In the genomic region with DNA sequence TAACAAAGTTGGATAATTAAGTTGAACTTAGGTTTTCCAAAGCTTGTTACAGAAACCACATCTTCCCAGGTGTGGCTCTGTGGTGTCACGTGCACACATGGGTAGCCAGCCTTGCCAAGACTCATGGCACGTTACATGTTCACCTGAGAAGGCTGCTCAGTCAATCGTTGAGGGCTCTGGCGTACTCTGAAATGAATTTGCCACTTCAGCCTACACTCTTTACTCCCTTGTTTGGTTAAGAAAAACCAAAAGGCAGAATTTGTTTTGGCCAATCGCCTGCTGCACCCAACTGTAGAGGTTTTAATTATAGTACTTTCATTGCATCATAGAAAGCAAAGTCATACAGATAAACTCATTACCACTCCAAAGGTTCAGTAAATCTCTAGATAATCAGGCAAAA, we compare ENCODE assay signal across 17 cellular contexts.
A peak's percentile ranks its signal among the peaks of the same experiment; 100 is the strongest.
DNase-seq lines count a peak whose midpoint lies in the region; ATAC-seq and TF ChIP-seq lines count a peak whose summit lies in the region.
"Had no signal": no experiment of that assay in that cellular context is flagged by ENCODE, and none has a peak within 500 bp of the region (broad histone marks: within the 10 kb centered on the region; RNA-seq: fewer than 3 reads in every experiment).

No MANE protein-coding gene starts in this region.

- H3K9me3 Mint-ChIP-seq in CD8-positive, alpha-beta memory T cell: no peaks in the 10 kb centered on the region

- H3K36me3 ChIP-seq in fibroblast of lung (ENCODE audit: control insufficient read depth, insufficient read depth, low read length): no peaks in the 10 kb centered on the region
- H3K36me3 ChIP-seq in CD8-positive, alpha-beta memory T cell (ENCODE audit: insufficient read depth, low read length): no peaks in the 10 kb centered on the region

- no peaks in the 10 kb centered on the region for H4K20me1 ChIP-seq in fibroblast of lung (ENCODE audit: control insufficient read depth, extremely low read depth, insufficient read depth, low read length)

- H3K9me3 ChIP-seq in fibroblast of lung (ENCODE audit: control insufficient read depth, insufficient read depth, low read depth, low read length): no peaks in the 10 kb centered on the region
- no peaks in the 10 kb centered on the region for H3K9me3 ChIP-seq in CD8-positive, alpha-beta memory T cell (ENCODE audit: low read length)

- no peaks in the 10 kb centered on the region for H3K27me3 ChIP-seq in fibroblast of lung (ENCODE audit: control insufficient read depth, insufficient read depth, low read length)
- H3K27me3 ChIP-seq in CD8-positive, alpha-beta memory T cell (ENCODE audit: insufficient read depth, low read length, poor library complexity, severe bottlenecking): no peaks in the 10 kb centered on the region
- H3K27me3 ChIP-seq: dorsolateral prefrontal cortex had no signal

- H2AFZ ChIP-seq in fibroblast of lung (ENCODE audit: low read length): no peak overlapping the region

- H3K4me3 Mint-ChIP-seq in CD8-positive, alpha-beta memory T cell: no peak overlapping the region

- ATAC-seq in GM19023 (IDR thresholded peaks at IDR 0.05; ENCODE audit: unreplicated experiment) (no peak), GM18873 (IDR thresholded peaks at IDR 0.05; ENCODE audit: low FRiP score, unreplicated experiment) (no peak)
- ATAC-seq: activated CD4-positive, CD25-positive, alpha-beta regulatory T cell treated with anti-CD3 and anti-CD28 coated beads, Interleukin-2, amount 50 U/mL, for 24 hours had no signal

- no peaks in the 10 kb centered on the region for H3K4me1 Mint-ChIP-seq in CD8-positive, alpha-beta memory T cell

- POLR2A ChIA-PET in CD8-positive, alpha-beta memory T cell (lab: Charles Lee): no interaction called here

- H3K27ac Mint-ChIP-seq in CD8-positive, alpha-beta memory T cell: no peak overlapping the region

- H3K9ac ChIP-seq in fibroblast of lung (ENCODE audit: insufficient read depth, low read length): no peak overlapping the region

- H3K4me3 ChIP-seq in fibroblast of lung (replicated peaks in 1 of 4; ENCODE audit: control extremely low read depth in 1 of 4, insufficient read depth in 1 of 4, low read depth in 3 of 4, low read length in 4 of 4): no peak overlapping the region
- no peak overlapping the region for H3K4me3 ChIP-seq in CD8-positive, alpha-beta memory T cell (ENCODE audit: low read length)

- peaks cover 39% of the 10 kb centered on the region for H3K79me2 ChIP-seq in fibroblast of lung (ENCODE audit: control insufficient read depth, insufficient read depth, low read length)

- H3K27me3 Mint-ChIP-seq in CD8-positive, alpha-beta memory T cell: peaks cover 5 to 26% of the 10 kb centered on the region in 2 donors

- H3K27ac ChIP-seq in fibroblast of lung (ENCODE audit: insufficient read depth, low read length): no peak overlapping the region
- H3K27ac ChIP-seq in CD8-positive, alpha-beta memory T cell (ENCODE audit: low read depth, low read length): no peak overlapping the region

- peaks cover 14% of the 10 kb centered on the region for H3K4me1 ChIP-seq in fibroblast of lung (ENCODE audit: control insufficient read depth, extremely low read depth, insufficient read depth, low read length)
- H3K4me1 ChIP-seq in CD8-positive, alpha-beta memory T cell (ENCODE audit: insufficient read depth, low read length): no peaks in the 10 kb centered on the region

- intact Hi-C loops in posterior vena cava (cut with DNase I): no loop called here

- TF ChIP-seq CTCF in fibroblast of lung (conservative IDR thresholded peaks at IDR 0.05 in 1 of 2, IDR thresholded peaks at IDR 0.05 in 1 of 2; ENCODE audit: low read depth in 1 of 2, low read length in 2 of 2): no peak

- no peak overlapping the region for H3K4me2 ChIP-seq in fibroblast of lung (ENCODE audit: extremely low read depth, insufficient read depth, low read length)

- peak; percentile 30 for DNase-seq in GM03348 (ENCODE audit: low spot score)
- DNase-seq in NCI-H526 treated with DMSO at 0.1 percent for 48 hours (lab: John Stamatoyannopoulos, UW): peak; percentile 10
- DNase-seq in fibroblast of lung (ENCODE audit: low read depth in 2 of 2): peak; percentile 43 to 81
- peak; percentile 40 for DNase-seq in posterior vena cava (ENCODE audit: low spot score)
- no peak for DNase-seq in CD8-positive, alpha-beta memory T cell
- no peak for DNase-seq in dedifferentiated amniotic fluid mesenchymal stem cell (ENCODE audit: extremely low spot score)
- DNase-seq: AML-193; hippocampal formation; left cardiac atrium; NCI-H1694 treated with DMSO at 0.1 percent for 48 hours; Right ventricle myocardium superior; stimulated activated CD4-positive, alpha-beta T cell treated with anti-CD3 and anti-CD28 coated beads, Interleukin-12 subunit alpha, Interleukin-12 subunit beta, amount 100 ng/mL, for 4 hours; stimulated activated naive CD4-positive, alpha-beta T cell treated with Interleukin-2 at 50 U/mL for 16 hours had no signal

- CTCF ChIA-PET in CD8-positive, alpha-beta memory T cell (lab: Charles Lee): no interaction called here

- H3K36me3 Mint-ChIP-seq in CD8-positive, alpha-beta memory T cell: no peaks in the 10 kb centered on the region

Comparison
In these comparisons a context has a peak if more than half of its experiments do, and no peak if none do; other contexts are left out.
1. DNase-seq: peak in GM03348 (single experiment), NCI-H526 treated with DMSO at 0.1 percent for 48 hours (single experiment), fibroblast of lung (2 of 2) and posterior vena cava (single experiment); none in CD8-positive, alpha-beta memory T cell (0 of 5) and dedifferentiated amniotic fluid mesenchymal stem cell (single experiment).